ENCODE assay signal across 1 cellular context in the genomic region with DNA sequence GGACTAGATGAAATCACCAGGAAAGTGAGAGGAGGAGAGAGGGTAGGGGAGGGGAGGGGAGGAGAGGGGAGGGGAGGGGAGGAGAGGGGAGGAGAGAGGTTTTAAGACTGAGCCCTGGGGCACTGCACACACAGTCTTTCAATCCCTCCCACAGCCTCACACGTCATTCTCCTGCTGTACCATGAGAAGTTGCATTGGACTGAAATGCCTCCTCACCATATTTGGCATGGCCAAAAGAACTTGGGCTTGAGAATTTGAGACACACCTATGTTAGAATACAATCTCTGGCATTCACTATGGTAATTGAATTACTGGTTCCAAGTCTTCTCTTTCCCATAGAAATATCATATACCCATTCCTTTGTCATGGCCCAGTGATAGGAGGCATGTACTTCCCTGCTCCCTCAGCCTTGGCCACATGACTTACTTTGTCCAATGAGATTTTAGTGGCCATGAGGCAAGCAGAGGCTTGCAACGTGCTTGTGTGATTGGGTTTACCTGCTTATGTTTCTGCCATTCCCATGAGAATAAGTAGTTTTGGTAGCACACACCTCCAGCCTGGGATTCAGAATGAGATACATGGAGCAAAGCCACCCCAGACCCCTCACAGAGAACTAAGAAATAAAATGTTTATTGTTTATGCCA.
TF ChIP-seq lines count a peak whose summit lies in the region.

No MANE protein-coding gene starts in this region.

TF ChIP-seq in GM12878, 131 proteins besides CTCF, POLR2A, EP300 and RAD21 (continued from another document):
- TF ChIP-seq GABPA (IDR thresholded peaks at IDR 0.05; ENCODE audit: low read depth) (no peak), BHLHE40 (IDR thresholded peaks at IDR 0.05; ENCODE audit: borderline replicate concordance in 1 of 2, low read depth in 2 of 2, low read length in 1 of 2) (no peak), GATAD2B (conservative IDR thresholded peaks at IDR 0.05; ENCODE audit: low read depth) (no peak), SRF (IDR thresholded peaks at IDR 0.05; ENCODE audit: low read depth in 2 of 2, low read length in 2 of 2) (peak; percentile 65 to 91), TBL1XR1 (IDR thresholded peaks at IDR 0.05; ENCODE audit: low read depth, low read length) (no peak), NR2C1 (IDR thresholded peaks at IDR 0.05) (no peak), ZNF207 (IDR thresholded peaks at IDR 0.05; ENCODE audit: borderline replicate concordance) (no peak), NR2C2 (IDR thresholded peaks at IDR 0.05; ENCODE audit: borderline replicate concordance, control insufficient read depth, insufficient read length, low read depth) (no peak), FOXK2 (IDR thresholded peaks at IDR 0.05) (no peak), SPI1 (IDR thresholded peaks at IDR 0.05; ENCODE audit: borderline replicate concordance, insufficient read depth, low read depth, low read length) (no peak), BACH1 (IDR thresholded peaks at IDR 0.05; ENCODE audit: borderline replicate concordance) (no peak), BMI1 (IDR thresholded peaks at IDR 0.05; ENCODE audit: borderline replicate concordance) (no peak), ZBTB11 (CRISPR knock-in tag; IDR thresholded peaks at IDR 0.05) (no peak), MEF2B (IDR thresholded peaks at IDR 0.05; ENCODE audit: partially characterized antibody, poor library complexity, severe bottlenecking) (no peak), CREM (IDR thresholded peaks at IDR 0.05; ENCODE audit: low read depth) (0 out of 2 replicates have a peak, but pooled peaks have one; percentile 5)
- TF ChIP-seq, protein P1, sequence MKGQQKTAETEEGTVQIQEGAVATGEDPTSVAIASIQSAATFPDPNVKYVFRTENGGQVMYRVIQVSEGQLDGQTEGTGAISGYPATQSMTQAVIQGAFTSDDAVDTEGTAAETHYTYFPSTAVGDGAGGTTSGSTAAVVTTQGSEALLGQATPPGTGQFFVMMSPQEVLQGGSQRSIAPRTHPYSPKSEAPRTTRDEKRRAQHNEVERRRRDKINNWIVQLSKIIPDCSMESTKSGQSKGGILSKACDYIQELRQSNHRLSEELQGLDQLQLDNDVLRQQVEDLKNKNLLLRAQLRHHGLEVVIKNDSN (IDR thresholded peaks at IDR 0.05; ENCODE audit: borderline replicate concordance, extremely low read length, insufficient read depth, low read depth, low read length), result peak; percentile 56
